8 cellular contexts compared by ENCODE assay signal in the genomic region with DNA sequence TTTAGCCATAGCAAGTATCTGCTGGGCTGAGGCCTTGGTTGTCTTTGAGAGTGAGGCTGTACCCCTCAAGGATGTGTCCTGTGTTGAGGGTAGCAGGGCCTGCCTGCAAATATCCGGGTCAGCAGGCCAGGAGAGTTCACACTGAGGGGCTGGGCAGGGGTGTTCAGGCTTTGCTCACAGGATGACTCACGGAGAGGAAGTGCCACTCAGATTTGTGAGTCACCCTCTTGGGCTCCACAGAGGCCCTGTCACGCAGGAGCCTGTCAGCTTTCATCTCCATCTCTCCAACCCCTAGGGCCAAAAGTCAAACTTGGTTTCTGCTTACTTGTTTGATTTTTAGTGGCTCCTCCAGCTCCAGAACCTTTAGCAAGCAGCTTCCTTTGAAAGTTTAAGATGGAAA.
DNase-seq lines count a peak whose midpoint lies in the region; ATAC-seq and TF ChIP-seq lines count a peak whose summit lies in the region.

No MANE protein-coding gene starts in this region.

- BruUV-seq in A673 (replicated peaks; lab: Mats Ljungman, UMichigan), result no TSS peak

- ATAC-seq in GM19035 (IDR thresholded peaks at IDR 0.05; ENCODE audit: unreplicated experiment) (peak; percentile 98), HG03095 (IDR thresholded peaks at IDR 0.05; ENCODE audit: unreplicated experiment) (peak; percentile 97), lung (ENCODE audit: insufficient read depth, low FRiP score) (peak; percentile 88), GM23338 (no peak)

- no peaks in the 10 kb centered on the region for H4K20me1 ChIP-seq in GM23338 (replicated peaks; ENCODE audit: insufficient read depth)

- no peaks in the 10 kb centered on the region for H3K36me3 ChIP-seq in A673 (ENCODE audit: insufficient read depth, low read length, poor library complexity, severe bottlenecking)
- no peaks in the 10 kb centered on the region for H3K36me3 ChIP-seq in ascending aorta
- H3K36me3 ChIP-seq in lung (ENCODE audit: control insufficient read depth in 2 of 2, insufficient read depth in 2 of 2, low read length in 2 of 2), result no peaks in the 10 kb centered on the region
- no peaks in the 10 kb centered on the region for H3K36me3 ChIP-seq in GM23338 (ENCODE audit: insufficient read depth)

- H3K79me2 ChIP-seq in GM23338 (replicated peaks; ENCODE audit: insufficient read depth), result no peaks in the 10 kb centered on the region

- H3K27ac Mint-ChIP-seq in GM23338, result no peak overlapping the region

- TF ChIP-seq CTCF in A673 (conservative IDR thresholded peaks at IDR 0.05; ENCODE audit: low read depth, low read length), result no peak
- no peak for TF ChIP-seq CTCF in ascending aorta (IDR thresholded peaks at IDR 0.05)
- no peak for TF ChIP-seq CTCF in lung (IDR thresholded peaks at IDR 0.05; ENCODE audit: control extremely low read depth, extremely low read depth)
- no peak for TF ChIP-seq CTCF in GM23338 (conservative IDR thresholded peaks at IDR 0.05; ENCODE audit: low read depth in 2 of 2)

- H3K27ac ChIP-seq in A673 (ENCODE audit: low read depth, low read length, poor library complexity, severe bottlenecking) (no peak overlapping the region), ascending aorta (peak overlapping the region in 1 of 2 donors; percentile 62), lung (ENCODE audit: low read depth in 1 of 2, low read length in 1 of 2) (peak overlapping the region; percentile 49 to 83), GM23338 (ENCODE audit: low read depth) (no peak overlapping the region)

- DNase-seq in A673 (ENCODE audit: low spot score), result peak; percentile 61
- peak; percentile 78 for DNase-seq in SIG-M5 treated with dmso at 0.1 percent for 504 hours (lab: John Stamatoyannopoulos, UW; ENCODE audit: unreplicated experiment)
- DNase-seq in ascending aorta (ENCODE audit: low spot score in 2 of 2), result peak; percentile 21 to 69
- peak; percentile 74 for DNase-seq in lung (ENCODE audit: low spot score)
- peak; percentile 76 for DNase-seq in stromal cell of bone marrow (ENCODE audit: low read depth)
- DNase-seq in GM23338 (ENCODE audit: low spot score), result no peak

- H3K4me3 ChIP-seq in A673 (ENCODE audit: low read depth, low read length, poor library complexity, severe bottlenecking) (no peak overlapping the region), ascending aorta (no peak overlapping the region), lung (no peak overlapping the region), GM23338 (no peak overlapping the region)

- intact Hi-C loops in A673 (cut with micrococcal nuclease; ENCODE audit: unreplicated experiment), result no loop called here
- intact Hi-C loops in ascending aorta (cut with DNase I), result no loop called here

- POLR2A ChIA-PET in A673 (lab: Charles Lee; ENCODE audit: low non-redundant PET), result no interaction called here

- no peak overlapping the region for H3K4me2 ChIP-seq in GM23338

- H3K9me3 Mint-ChIP-seq in GM23338, result no peaks in the 10 kb centered on the region

- H3F3A ChIP-seq in GM23338 (replicated peaks; ENCODE audit: low read depth), result no peaks in the 10 kb centered on the region

- no peaks in the 10 kb centered on the region for H3K9me3 ChIP-seq in A673 (ENCODE audit: low read depth, low read length, poor library complexity, severe bottlenecking)
- no peaks in the 10 kb centered on the region for H3K9me3 ChIP-seq in ascending aorta
- H3K9me3 ChIP-seq in lung (ENCODE audit: control insufficient read depth in 2 of 2, insufficient read depth in 1 of 2, low read length in 1 of 2), result no peaks in the 10 kb centered on the region

- CTCF ChIA-PET in A673 (lab: Charles Lee), result no interaction called here

- H3K9me2 ChIP-seq in GM23338 (ENCODE audit: insufficient read depth), result peaks cover 7% of the 10 kb centered on the region; the same call in 1 of the 2 replicates

- H3K27me3 ChIP-seq in A673 (replicated peaks; ENCODE audit: insufficient read depth, low read depth, low read length, poor library complexity) (no peaks in the 10 kb centered on the region), ascending aorta (no peaks in the 10 kb centered on the region), lung (ENCODE audit: control insufficient read depth, insufficient read depth) (no peaks in the 10 kb centered on the region), GM23338 (ENCODE audit: insufficient read depth) (no peaks in the 10 kb centered on the region)

- H3K36me3 Mint-ChIP-seq in GM23338 (ENCODE audit: low read depth), result no peaks in the 10 kb centered on the region

- H3K4me1 ChIP-seq in A673 (ENCODE audit: insufficient read depth, low read length, poor library complexity, severe bottlenecking) (peaks cover 5% of the 10 kb centered on the region), ascending aorta (no peaks in the 10 kb centered on the region), lung (ENCODE audit: control insufficient read depth in 2 of 2, insufficient read depth in 2 of 2, low read length in 2 of 2) (peaks cover 3 to 6% of the 10 kb centered on the region in 2 donors), GM23338 (ENCODE audit: insufficient read depth) (peaks cover 11% of the 10 kb centered on the region; the same call in 1 of the 2 replicates)

- H3K27me3 Mint-ChIP-seq in GM23338 (ENCODE audit: insufficient read depth, low read depth, poor library complexity), result no peaks in the 10 kb centered on the region

- H2AFZ ChIP-seq in GM23338, result no peak overlapping the region

- no peak overlapping the region for H3K4me3 Mint-ChIP-seq in GM23338

- WGBS in lung, 2 donors, result 9 to 33% methylated on average over 3 of the region's 3 CpGs

- H3K4me1 Mint-ChIP-seq in GM23338, result peaks cover 13% of the 10 kb centered on the region; the same call in 2 of the 3 replicates

TF ChIP-seq in GM23338, 12 proteins besides CTCF, POLR2A, EP300 and RAD21 (continues in another document):
- no peak for TF ChIP-seq EZH2phosphoT487 (IDR thresholded peaks at IDR 0.05; ENCODE audit: unreplicated experiment)
- no peak for TF ChIP-seq NANOG (IDR thresholded peaks at IDR 0.05; ENCODE audit: borderline replicate concordance)
- TF ChIP-seq ZNF114 (CRISPR knock-in tag; IDR thresholded peaks at IDR 0.05), result no peak
- no peak for TF ChIP-seq ZNF331 (CRISPR knock-in tag; IDR thresholded peaks at IDR 0.05; ENCODE audit: low read depth)
- no peak for TF ChIP-seq JUNB (IDR thresholded peaks at IDR 0.05; ENCODE audit: unreplicated experiment)
- TF ChIP-seq, protein P1, sequence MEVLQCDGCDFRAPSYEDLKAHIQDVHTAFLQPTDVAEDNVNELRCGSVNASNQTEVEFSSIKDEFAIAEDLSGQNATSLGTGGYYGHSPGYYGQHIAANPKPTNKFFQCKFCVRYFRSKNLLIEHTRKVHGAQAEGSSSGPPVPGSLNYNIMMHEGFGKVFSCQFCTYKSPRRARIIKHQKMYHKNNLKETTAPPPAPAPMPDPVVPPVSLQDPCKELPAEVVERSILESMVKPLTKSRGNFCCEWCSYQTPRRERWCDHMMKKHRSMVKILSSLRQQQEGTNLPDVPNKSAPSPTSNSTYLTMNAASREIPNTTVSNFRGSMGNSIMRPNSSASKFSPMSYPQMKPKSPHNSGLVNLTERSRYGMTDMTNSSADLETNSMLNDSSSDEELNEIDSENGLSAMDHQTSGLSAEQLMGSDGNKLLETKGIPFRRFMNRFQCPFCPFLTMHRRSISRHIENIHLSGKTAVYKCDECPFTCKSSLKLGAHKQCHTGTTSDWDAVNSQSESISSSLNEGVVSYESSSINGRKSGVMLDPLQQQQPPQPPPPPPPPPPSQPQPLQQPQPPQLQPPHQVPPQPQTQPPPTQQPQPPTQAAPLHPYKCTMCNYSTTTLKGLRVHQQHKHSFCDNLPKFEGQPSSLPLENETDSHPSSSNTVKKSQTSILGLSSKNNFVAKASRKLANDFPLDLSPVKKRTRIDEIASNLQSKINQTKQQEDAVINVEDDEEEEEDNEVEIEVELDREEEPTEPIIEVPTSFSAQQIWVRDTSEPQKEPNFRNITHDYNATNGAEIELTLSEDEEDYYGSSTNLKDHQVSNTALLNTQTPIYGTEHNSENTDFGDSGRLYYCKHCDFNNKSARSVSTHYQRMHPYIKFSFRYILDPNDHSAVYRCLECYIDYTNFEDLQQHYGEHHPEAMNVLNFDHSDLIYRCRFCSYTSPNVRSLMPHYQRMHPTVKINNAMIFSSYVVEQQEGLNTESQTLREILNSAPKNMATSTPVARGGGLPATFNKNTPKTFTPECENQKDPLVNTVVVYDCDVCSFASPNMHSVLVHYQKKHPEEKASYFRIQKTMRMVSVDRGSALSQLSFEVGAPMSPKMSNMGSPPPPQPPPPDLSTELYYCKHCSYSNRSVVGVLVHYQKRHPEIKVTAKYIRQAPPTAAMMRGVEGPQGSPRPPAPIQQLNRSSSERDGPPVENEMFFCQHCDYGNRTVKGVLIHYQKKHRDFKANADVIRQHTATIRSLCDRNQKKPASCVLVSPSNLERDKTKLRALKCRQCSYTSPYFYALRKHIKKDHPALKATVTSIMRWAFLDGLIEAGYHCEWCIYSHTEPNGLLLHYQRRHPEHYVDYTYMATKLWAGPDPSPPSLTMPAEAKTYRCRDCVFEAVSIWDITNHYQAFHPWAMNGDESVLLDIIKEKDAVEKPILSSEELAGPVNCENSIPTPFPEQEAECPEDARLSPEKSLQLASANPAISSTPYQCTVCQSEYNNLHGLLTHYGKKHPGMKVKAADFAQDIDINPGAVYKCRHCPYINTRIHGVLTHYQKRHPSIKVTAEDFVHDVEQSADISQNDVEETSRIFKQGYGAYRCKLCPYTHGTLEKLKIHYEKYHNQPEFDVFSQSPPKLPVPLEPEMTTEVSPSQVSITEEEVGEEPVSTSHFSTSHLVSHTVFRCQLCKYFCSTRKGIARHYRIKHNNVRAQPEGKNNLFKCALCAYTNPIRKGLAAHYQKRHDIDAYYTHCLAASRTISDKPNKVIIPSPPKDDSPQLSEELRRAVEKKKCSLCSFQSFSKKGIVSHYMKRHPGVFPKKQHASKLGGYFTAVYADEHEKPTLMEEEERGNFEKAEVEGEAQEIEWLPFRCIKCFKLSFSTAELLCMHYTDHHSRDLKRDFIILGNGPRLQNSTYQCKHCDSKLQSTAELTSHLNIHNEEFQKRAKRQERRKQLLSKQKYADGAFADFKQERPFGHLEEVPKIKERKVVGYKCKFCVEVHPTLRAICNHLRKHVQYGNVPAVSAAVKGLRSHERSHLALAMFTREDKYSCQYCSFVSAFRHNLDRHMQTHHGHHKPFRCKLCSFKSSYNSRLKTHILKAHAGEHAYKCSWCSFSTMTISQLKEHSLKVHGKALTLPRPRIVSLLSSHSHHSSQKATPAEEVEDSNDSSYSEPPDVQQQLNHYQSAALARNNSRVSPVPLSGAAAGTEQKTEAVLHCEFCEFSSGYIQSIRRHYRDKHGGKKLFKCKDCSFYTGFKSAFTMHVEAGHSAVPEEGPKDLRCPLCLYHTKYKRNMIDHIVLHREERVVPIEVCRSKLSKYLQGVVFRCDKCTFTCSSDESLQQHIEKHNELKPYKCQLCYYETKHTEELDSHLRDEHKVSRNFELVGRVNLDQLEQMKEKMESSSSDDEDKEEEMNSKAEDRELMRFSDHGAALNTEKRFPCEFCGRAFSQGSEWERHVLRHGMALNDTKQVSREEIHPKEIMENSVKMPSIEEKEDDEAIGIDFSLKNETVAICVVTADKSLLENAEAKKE (CRISPR knock-in tag; IDR thresholded peaks at IDR 0.05), result no peak

Comparison
In these comparisons a context has a peak if more than half of its experiments do, and no peak if none do; other contexts are left out.
1. H3K27ac ChIP-seq: peak in lung (2 of 2); none in A673 (single experiment) and GM23338 (single experiment).